Comparison of ENCODE assay signal across 26 cellular contexts in genomic region chr1:81836007-81836626, GRCh38. TPM values are rescaled to one million over a fixed set of nuclear protein-coding genes. Genes with fewer than 3 reads are reported as not detected.
DNase-seq lines count a peak whose midpoint lies in the region; ATAC-seq and TF ChIP-seq lines count a peak whose summit lies in the region.
"Had no signal": no experiment of that assay in that cellular context is flagged by ENCODE, and none has a peak within 500 bp of the region (broad histone marks: within the 10 kb centered on the region; RNA-seq: fewer than 3 reads in every experiment).

No MANE protein-coding gene starts in this region.

- peak overlapping the region in 3 of 5 experiments; percentile 1 to 37 (median 2) for H3K4me3 Mint-ChIP-seq in brain
- H3K4me3 Mint-ChIP-seq: activated T-cell treated with anti-CD3 and anti-CD28 coated beads, Interleukin-2, amount 50 U/mL, for 24 hours; CD4-positive, alpha-beta T cell; natural killer cell treated with Interleukin-12 subunit alpha and Interleukin-12 subunit beta and Interleukin-15 and Interleukin-18, amount 100 ng/mL, for 72 hours; stimulated activated naive CD8-positive, alpha-beta T cell treated with anti-CD3 and anti-CD28 coated beads, Interleukin-15, Interleukin-2, amounts not matched to agents 100 ng/mL and 50 ng/mL, for 24 hours; T-helper 17 cell had no signal

- H3K9me3 Mint-ChIP-seq in brain = no peaks in the 10 kb centered on the region
- H3K9me3 Mint-ChIP-seq: stimulated activated naive CD8-positive, alpha-beta T cell treated with anti-CD3 and anti-CD28 coated beads, Interleukin-15, Interleukin-2, amounts not matched to agents 100 ng/mL and 50 ng/mL, for 24 hours had no signal

- no peak for TF ChIP-seq EP300 in sigmoid colon (IDR thresholded peaks at IDR 0.05)

- H3K36me3 Mint-ChIP-seq in brain = peaks cover 20% of the 10 kb centered on the region
- H3K36me3 Mint-ChIP-seq: natural killer cell treated with Interleukin-12 subunit alpha and Interleukin-12 subunit beta and Interleukin-15 and Interleukin-18, amount 100 ng/mL, for 72 hours had no signal

- H3K9me3 ChIP-seq in HEK293 (ENCODE audit: control insufficient read depth, insufficient read depth, low read depth, low read length) (no peaks in the 10 kb centered on the region), sigmoid colon (no peaks in the 10 kb centered on the region)
- H3K9me3 ChIP-seq: body of pancreas had no signal

- peaks cover 3% of the 10 kb centered on the region for H3K27me3 Mint-ChIP-seq in brain
- H3K27me3 Mint-ChIP-seq: activated T-cell treated with anti-CD3 and anti-CD28 coated beads, Interleukin-2, amount 50 U/mL, for 24 hours; CD4-positive, alpha-beta T cell; natural killer cell treated with Interleukin-12 subunit alpha and Interleukin-12 subunit beta and Interleukin-15 and Interleukin-18, amount 100 ng/mL, for 72 hours; T-helper 17 cell had no signal

- H3K4me3 ChIP-seq in HEK293 (ENCODE audit: low read depth, low read length) = no peak overlapping the region
- no peak overlapping the region for H3K4me3 ChIP-seq in foreskin fibroblast (ENCODE audit: low read depth in 1 of 2, low read length in 2 of 2)
- no peak overlapping the region for H3K4me3 ChIP-seq in sigmoid colon
- H3K4me3 ChIP-seq: body of pancreas had no signal

- peak overlapping the region in 3 of 5 experiments; percentile 1 to 50 (median 33) for H3K27ac Mint-ChIP-seq in brain
- H3K27ac Mint-ChIP-seq: activated T-cell treated with anti-CD3 and anti-CD28 coated beads, Interleukin-2, amount 50 U/mL, for 24 hours; CD4-positive, alpha-beta T cell; natural killer cell treated with Interleukin-12 subunit alpha and Interleukin-12 subunit beta and Interleukin-15 and Interleukin-18, amount 100 ng/mL, for 72 hours; stimulated activated naive CD8-positive, alpha-beta T cell treated with anti-CD3 and anti-CD28 coated beads, Interleukin-15, Interleukin-2, amounts not matched to agents 100 ng/mL and 50 ng/mL, for 24 hours; T-helper 17 cell had no signal

- no peaks in the 10 kb centered on the region for H3K27me3 ChIP-seq in sigmoid colon
- H3K27me3 ChIP-seq: body of pancreas had no signal

- CTCF ChIA-PET in HEK293 (lab: Yijun Ruan, JAX) = no interaction called here

- H3K36me3 ChIP-seq in HEK293 (ENCODE audit: control insufficient read depth in 2 of 2, insufficient read depth in 1 of 2, low read length in 2 of 2) = no peaks in the 10 kb centered on the region
- no peaks in the 10 kb centered on the region for H3K36me3 ChIP-seq in sigmoid colon

- no peak for ATAC-seq in GM21717 (IDR thresholded peaks at IDR 0.05; ENCODE audit: unreplicated experiment)
- ATAC-seq: body of pancreas; natural killer cell treated with Interleukin-12 subunit alpha and Interleukin-12 subunit beta and Interleukin-15 and Interleukin-18, amount 100 ng/mL, for 72 hours; T-helper 17 cell had no signal

- H3K4me1 Mint-ChIP-seq in brain = peaks cover 67% of the 10 kb centered on the region
- H3K4me1 Mint-ChIP-seq: T-helper 17 cell had no signal

- TF ChIP-seq CTCF in HEK293 (tag by site-specific recombination; IDR thresholded peaks at IDR 0.05) (no peak), brain (conservative IDR thresholded peaks at IDR 0.05) (no peak), foreskin fibroblast (IDR thresholded peaks at IDR 0.05; ENCODE audit: low read depth, low read length) (no peak), sigmoid colon (IDR thresholded peaks at IDR 0.05) (no peak)

- H3K4me1 ChIP-seq in HEK293 (ENCODE audit: control insufficient read depth, insufficient read depth, low read length) = peaks cover 49% of the 10 kb centered on the region
- H3K4me1 ChIP-seq in sigmoid colon = peaks cover 0 to 43% (median 27%) of the 10 kb centered on the region in 4 donors
- H3K4me1 ChIP-seq: body of pancreas had no signal

- peak; percentile 5 to 41 for DNase-seq in foreskin fibroblast
- peak; percentile 57 for DNase-seq in renal cortical epithelial cell (ENCODE audit: low read depth)
- DNase-seq in activated gamma-delta T cell (lab: John Stamatoyannopoulos, UW) = no peak
- DNase-seq in sigmoid colon = no peak
- DNase-seq: activated CD4-positive, alpha-beta T cell treated with anti-CD3 and anti-CD28 coated beads for 4 hours; activated T-cell treated with anti-CD3 and anti-CD28 coated beads, Interleukin-2, amount 50 U/mL, for 24 hours; body of pancreas; CD4-positive, alpha-beta T cell; DMS153; Kasumi-1; NCI-H1694; NCI-H2171 treated with DMSO at 0.1 percent for 48 hours; NCI-H524; posterior cingulate gyrus; T-helper 17 cell; trophoblast cell had no signal

- intact Hi-C loops in sigmoid colon (cut with DNase I) = no loop called here

- POLR2A ChIA-PET in HEK293 (lab: Yijun Ruan, JAX) = interaction anchor here (0.8 kb wide), 1 partner anchor 35 kb away, joined by 3 read pairs; the partner anchor contains the start of gene ADGRL2

- TF ChIP-seq POLR2A in sigmoid colon (IDR thresholded peaks at IDR 0.05) = no peak

- H3K27ac ChIP-seq in HEK293 (ENCODE audit: extremely low read depth, low read depth, low read length) = no peak overlapping the region
- peak overlapping the region in 2 of 4 donors; percentile 1 to 25 for H3K27ac ChIP-seq in sigmoid colon
- H3K27ac ChIP-seq: body of pancreas, coronary artery had no signal

- 48 to 64% methylated on average over 4 of the region's 4 CpGs for WGBS in sigmoid colon, 2 donors

TF ChIP-seq in HEK293, 187 proteins besides CTCF, POLR2A, EP300 and RAD21 (continues in another document):
- no peak for TF ChIP-seq ZNF10 (tag by site-specific recombination; IDR thresholded peaks at IDR 0.05)
- TF ChIP-seq ZNF366 (tag by site-specific recombination; conservative IDR thresholded peaks at IDR 0.05) = peak; percentile 80
- peak; percentile 65 for TF ChIP-seq ZNF600 (tag by site-specific recombination; IDR thresholded peaks at IDR 0.05)
- peak; percentile 97 for TF ChIP-seq PRDM6 (tag by site-specific recombination; IDR thresholded peaks at IDR 0.05)
- TF ChIP-seq ZFP37 (tag by site-specific recombination; IDR thresholded peaks at IDR 0.05) = 0 out of 2 replicates have a peak, but pooled peaks have one; percentile 14
- TF ChIP-seq PRDM1 (tag by site-specific recombination; IDR thresholded peaks at IDR 0.05) = peak; percentile 35; the same call in 1 of the 2 replicates
- peak; percentile 65 for TF ChIP-seq ZNF629 (tag by site-specific recombination; IDR thresholded peaks at IDR 0.05)
- peak; percentile 88 for TF ChIP-seq ATF2 (tag by site-specific recombination; IDR thresholded peaks at IDR 0.05; ENCODE audit: low read depth)
- peak; percentile 87 for TF ChIP-seq WT1 (tag by site-specific recombination; IDR thresholded peaks at IDR 0.05)
- TF ChIP-seq ZNF398 (tag by site-specific recombination; IDR thresholded peaks at IDR 0.05) = peak; percentile 74
- TF ChIP-seq ZBTB17 (tag by site-specific recombination; IDR thresholded peaks at IDR 0.05) = peak; percentile 33; the same call in 1 of the 2 replicates

RNA-seq across cellular contexts. Expression of gene ADGRL2, which starts 35.4 kb away (rescaled TPM):
- polyA plus RNA-seq in brain (ENCODE audit: insufficient read depth, low read depth, low replicate concordance) (6.8 TPM), sigmoid colon (1 to 10 TPM; 2.3 to 9.6 (median 4.8) TPM)
- total RNA-seq in renal cortical epithelial cell (41.2 and 117 TPM in 2 replicates), sigmoid colon (10 to 100 TPM; 49.4 to 73.4 (median 61.1) TPM)
- total RNA-seq: activated CD8-positive, alpha-beta memory T cell treated with anti-CD3 and anti-CD28 coated beads for 36 hours; CD4-positive, alpha-beta T cell; G401; mononuclear cell; RPMI7951; T-helper 17 cell had no signal

Comparison
In these comparisons a context has a peak if more than half of its experiments do, and no peak if none do; other contexts are left out.
1. DNase-seq: peak in foreskin fibroblast (2 of 2) and renal cortical epithelial cell (single experiment); none in activated gamma-delta T cell (single experiment) and sigmoid colon (single experiment).